In the genomic region with DNA sequence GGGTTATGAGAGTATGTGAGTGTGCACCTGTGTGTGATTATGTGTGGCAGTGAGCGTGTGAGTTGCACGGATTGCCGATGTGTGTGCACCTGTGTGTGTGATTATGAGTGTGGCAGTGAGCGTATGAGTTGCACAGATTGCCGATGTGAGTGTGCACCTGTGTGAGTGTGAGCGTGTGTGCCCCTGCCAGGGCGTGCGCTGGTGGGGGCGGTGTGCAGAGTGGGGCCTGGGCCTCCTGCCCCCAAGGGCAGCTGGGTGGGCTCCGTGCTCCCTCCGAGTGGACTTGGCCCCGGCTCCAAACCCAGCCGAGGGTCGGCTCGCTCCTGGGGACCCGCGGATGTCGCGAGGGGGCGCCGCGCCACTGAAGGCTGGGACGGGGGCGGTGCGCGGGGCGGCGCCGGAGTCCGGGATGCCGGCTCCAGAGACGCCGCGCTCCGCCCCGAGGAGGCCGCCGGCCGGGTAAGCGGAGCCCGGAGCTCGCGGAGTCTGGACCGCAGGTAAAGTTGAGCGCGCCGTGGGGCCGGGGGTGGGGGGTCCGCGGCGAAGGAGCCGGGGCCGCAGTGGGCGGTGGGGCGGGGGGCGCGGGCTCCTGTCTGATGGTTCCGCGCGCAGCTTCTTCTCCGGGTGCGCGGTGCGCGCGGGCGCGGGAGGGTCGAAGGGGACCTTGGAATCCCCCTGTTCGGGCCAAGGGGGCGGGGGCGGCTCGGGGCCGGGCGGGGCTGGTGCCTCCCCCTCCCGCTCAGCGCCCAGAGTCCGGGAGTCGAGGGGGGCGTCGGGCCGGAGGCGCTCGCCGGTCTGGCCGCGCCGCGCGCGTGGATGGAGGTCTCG, we compare ENCODE assay signal across 8 cellular contexts. TPM values are rescaled to one million over a fixed set of nuclear protein-coding genes. Genes with fewer than 3 reads are reported as not detected.
DNase-seq lines count a peak whose midpoint lies in the region; ATAC-seq and TF ChIP-seq lines count a peak whose summit lies in the region.

A gene with protein sequence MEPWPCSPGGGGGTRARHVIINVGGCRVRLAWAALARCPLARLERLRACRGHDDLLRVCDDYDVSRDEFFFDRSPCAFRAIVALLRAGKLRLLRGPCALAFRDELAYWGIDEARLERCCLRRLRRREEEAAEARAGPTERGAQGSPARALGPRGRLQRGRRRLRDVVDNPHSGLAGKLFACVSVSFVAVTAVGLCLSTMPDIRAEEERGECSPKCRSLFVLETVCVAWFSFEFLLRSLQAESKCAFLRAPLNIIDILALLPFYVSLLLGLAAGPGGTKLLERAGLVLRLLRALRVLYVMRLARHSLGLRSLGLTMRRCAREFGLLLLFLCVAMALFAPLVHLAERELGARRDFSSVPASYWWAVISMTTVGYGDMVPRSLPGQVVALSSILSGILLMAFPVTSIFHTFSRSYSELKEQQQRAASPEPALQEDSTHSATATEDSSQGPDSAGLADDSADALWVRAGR (plus strand): TSS at position 421 of the 828 bp plus-strand sequence. CDS start 65,730 bp downstream, outside the sequence.

- no peaks in the 10 kb centered on the region for H3K36me3 ChIP-seq in Caco-2 (ENCODE audit: control insufficient read depth, insufficient read depth, low read length)

- TF ChIP-seq CTCF in Caco-2 (IDR thresholded peaks at IDR 0.05; ENCODE audit: insufficient read depth in 1 of 2, low read depth in 1 of 2, low read length in 1 of 2, severe bottlenecking in 1 of 2, unreplicated experiment in 1 of 2), result no peak

- H3K9me3 Mint-ChIP-seq in activated CD8-positive, alpha-beta memory T cell treated with anti-CD3 and anti-CD28 coated beads, Interleukin-2, amount 10 ng/mL, durations not matched to agents 7 days and 5 days (ENCODE audit: low read depth), result no peaks in the 10 kb centered on the region
- H3K9me3 Mint-ChIP-seq in Caco-2 (ENCODE audit: unreplicated experiment), result peaks cover 9% of the 10 kb centered on the region

- peaks cover 2% of the 10 kb centered on the region for H3K36me3 Mint-ChIP-seq in activated CD8-positive, alpha-beta memory T cell treated with anti-CD3 and anti-CD28 coated beads, Interleukin-2, amount 10 ng/mL, durations not matched to agents 7 days and 5 days
- no peaks in the 10 kb centered on the region for H3K36me3 Mint-ChIP-seq in Caco-2 (ENCODE audit: insufficient read depth, unreplicated experiment)

- H3K4me3 ChIP-seq in Caco-2 (ENCODE audit: low read depth, low read length), result no peak within 1 kb of the TSS

- POLR2A ChIA-PET in Caco-2 (lab: Charles Lee), result no interaction called here

- H3K27me3 ChIP-seq in Caco-2 (replicated peaks; ENCODE audit: control insufficient read depth, insufficient read depth, low read length), result no peaks in the 10 kb centered on the region

- H3K9me3 ChIP-seq in Caco-2, result no peaks in the 10 kb centered on the region

- intact Hi-C loops in left ventricle myocardium superior (cut with micrococcal nuclease), result no loop called here
- intact Hi-C loops in Caco-2 (cut with micrococcal nuclease; ENCODE audit: unreplicated experiment), result no loop called here

- CTCF ChIA-PET in activated CD8-positive, alpha-beta memory T cell treated with anti-CD3 and anti-CD28 coated beads, Interleukin-2, amount 10 ng/mL, durations not matched to agents 7 days and 5 days (lab: Charles Lee), result no interaction called here
- CTCF ChIA-PET in Caco-2 (lab: Charles Lee), result no interaction called here

- H3K4me3 Mint-ChIP-seq in activated CD8-positive, alpha-beta memory T cell treated with anti-CD3 and anti-CD28 coated beads, Interleukin-2, amount 10 ng/mL, durations not matched to agents 7 days and 5 days, result peak within 1 kb of the TSS; percentile 36
- no peak within 1 kb of the TSS for H3K4me3 Mint-ChIP-seq in Caco-2 (ENCODE audit: unreplicated experiment)

- peaks cover 44% of the 10 kb centered on the region for H3K27me3 Mint-ChIP-seq in activated CD8-positive, alpha-beta memory T cell treated with anti-CD3 and anti-CD28 coated beads, Interleukin-2, amount 10 ng/mL, durations not matched to agents 7 days and 5 days
- H3K27me3 Mint-ChIP-seq in Caco-2 (ENCODE audit: insufficient read depth, unreplicated experiment), result no peaks in the 10 kb centered on the region

- no peaks in the 10 kb centered on the region for H3K4me1 ChIP-seq in Caco-2

- no peak within 1 kb of the TSS for H3K27ac Mint-ChIP-seq in activated CD8-positive, alpha-beta memory T cell treated with anti-CD3 and anti-CD28 coated beads, Interleukin-2, amount 10 ng/mL, durations not matched to agents 7 days and 5 days
- no peak within 1 kb of the TSS for H3K27ac Mint-ChIP-seq in Caco-2 (ENCODE audit: unreplicated experiment)

- peaks cover 6% of the 10 kb centered on the region for H3K4me1 Mint-ChIP-seq in activated CD8-positive, alpha-beta memory T cell treated with anti-CD3 and anti-CD28 coated beads, Interleukin-2, amount 10 ng/mL, durations not matched to agents 7 days and 5 days
- H3K4me1 Mint-ChIP-seq in Caco-2 (ENCODE audit: low read depth, unreplicated experiment), result no peaks in the 10 kb centered on the region

- ATAC-seq in activated CD8-positive, alpha-beta memory T cell treated with anti-CD3 and anti-CD28 coated beads, Interleukin-2, amount 10 ng/mL, durations not matched to agents 7 days and 5 days, result peak; percentile 66
- ATAC-seq in left ventricle myocardium superior (peak; percentile 76), GM18511 (IDR thresholded peaks at IDR 0.05; ENCODE audit: unreplicated experiment) (no peak)

- peak; percentile 15 for DNase-seq in stimulated activated CD4-positive, alpha-beta T cell treated with anti-CD3 and anti-CD28 coated beads, Interleukin-4, amount 100 ng/mL, for 1 hour
- DNase-seq in stimulated activated CD4-positive, alpha-beta T cell treated with anti-CD3 and anti-CD28 coated beads, Interleukin-4, amount 100 ng/mL, for 24 hours, result no peak
- no peak for DNase-seq in activated CD8-positive, alpha-beta memory T cell treated with anti-CD3 and anti-CD28 coated beads, Interleukin-2, amount 10 ng/mL, durations not matched to agents 7 days and 5 days
- peak; percentile 66 for DNase-seq in left ventricle myocardium superior
- DNase-seq in stimulated activated CD4-positive, alpha-beta T cell treated with anti-CD3 and anti-CD28 coated beads, Interleukin-4, amount 100 ng/mL, for 48 hours (ENCODE audit: low read depth in 2 of 2), result peak; percentile 11 to 18
- no peak for DNase-seq in KG1 (lab: John Stamatoyannopoulos, UW)
- DNase-seq in Caco-2, result no peak

- no TSS peak for BruUV-seq in Caco-2 (replicated peaks; lab: Mats Ljungman, UMichigan)

RNA-seq across cellular contexts. Expression of the gene that starts here (rescaled TPM):
- total RNA-seq in activated CD8-positive, alpha-beta memory T cell treated with anti-CD3 and anti-CD28 coated beads, Interleukin-2, amount 10 ng/mL, durations not matched to agents 7 days and 5 days, result not detected
- total RNA-seq in left ventricle myocardium superior (not detected), Caco-2 (2022) (not detected in 2 replicates)

Comparison
In these comparisons a context has a peak if more than half of its experiments do, and no peak if none do; other contexts are left out.
1. DNase-seq: peak in stimulated activated CD4-positive, alpha-beta T cell treated with anti-CD3 and anti-CD28 coated beads, Interleukin-4, amount 100 ng/mL, for 1 hour (single experiment) and stimulated activated CD4-positive, alpha-beta T cell treated with anti-CD3 and anti-CD28 coated beads, Interleukin-4, amount 100 ng/mL, for 48 hours (2 of 2); none in stimulated activated CD4-positive, alpha-beta T cell treated with anti-CD3 and anti-CD28 coated beads, Interleukin-4, amount 100 ng/mL, for 24 hours (single experiment), activated CD8-positive, alpha-beta memory T cell treated with anti-CD3 and anti-CD28 coated beads, Interleukin-2, amount 10 ng/mL, durations not matched to agents 7 days and 5 days (single experiment), KG1 (single experiment) and Caco-2 (0 of 2).
2. Peak in ATAC-seq in activated CD8-positive, alpha-beta memory T cell treated with anti-CD3 and anti-CD28 coated beads, Interleukin-2, amount 10 ng/mL, durations not matched to agents 7 days and 5 days; RNA of the gene not detected or under 1 TPM.
3. Peak in DNase-seq and ATAC-seq in left ventricle myocardium superior; RNA of the gene not detected or under 1 TPM.